ENCODE assay signal across 8 cellular contexts in the genomic region with DNA sequence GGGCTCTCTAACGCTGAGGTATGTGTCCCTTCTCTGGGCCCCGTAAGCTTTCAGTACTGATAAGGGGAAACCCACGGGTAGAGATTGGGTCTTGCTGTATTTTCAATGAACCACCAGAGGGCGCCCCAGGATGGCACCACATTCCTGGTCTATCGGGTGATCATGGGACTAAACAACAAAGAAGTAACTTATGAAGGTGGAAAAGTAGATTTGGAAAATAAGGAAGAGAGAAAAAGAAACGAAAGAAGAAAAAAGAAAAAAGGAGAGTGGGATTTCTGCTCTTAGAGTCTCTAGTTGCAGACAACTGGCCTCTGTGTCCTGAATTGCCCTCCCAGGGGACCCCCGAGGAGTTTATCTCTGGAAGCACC.
A peak's percentile ranks its signal among the peaks of the same experiment; 100 is the strongest.
DNase-seq lines count a peak whose midpoint lies in the region; ATAC-seq and TF ChIP-seq lines count a peak whose summit lies in the region.

No MANE protein-coding gene starts in this region.

- ATAC-seq in GM19025 (IDR thresholded peaks at IDR 0.05; ENCODE audit: low read depth, unreplicated experiment) (peak; percentile 79), HG03159 (IDR thresholded peaks at IDR 0.05; ENCODE audit: unreplicated experiment) (peak; percentile 88), left lobe of liver (peak; percentile 85)

- no peak overlapping the region for H3K4me3 ChIP-seq in choroid plexus epithelial cell (ENCODE audit: low read depth, low read length)

- TF ChIP-seq CTCF in choroid plexus epithelial cell (conservative IDR thresholded peaks at IDR 0.05; ENCODE audit: low read depth, low read length), result peak; percentile 92

- peak in 13 of 14 donors; percentile 3 to 80 (median 58) for DNase-seq in C1 segment of cervical spinal cord (lab: John Stamatoyannopoulos, UW)
- peak; percentile 65 for DNase-seq in NCI-H2196 treated with DMSO at 0.1 percent for 48 hours (lab: John Stamatoyannopoulos, UW; ENCODE audit: unreplicated experiment)
- DNase-seq in activated CD4-positive, alpha-beta T cell treated with anti-CD3 and anti-CD28 coated beads for 24 hours (ENCODE audit: low read depth in 2 of 2), result peak; percentile 77 to 82
- DNase-seq in choroid plexus epithelial cell (ENCODE audit: low read depth), result peak; percentile 87
- peak; percentile 77 for DNase-seq in left lobe of liver (ENCODE audit: low spot score)
- DNase-seq in stimulated activated CD4-positive, alpha-beta T cell treated with anti-CD3 and anti-CD28 coated beads, Interleukin-4, amount 100 ng/mL, for 48 hours (ENCODE audit: low read depth in 2 of 2), result peak; percentile 73 to 76
